In the genomic region with DNA sequence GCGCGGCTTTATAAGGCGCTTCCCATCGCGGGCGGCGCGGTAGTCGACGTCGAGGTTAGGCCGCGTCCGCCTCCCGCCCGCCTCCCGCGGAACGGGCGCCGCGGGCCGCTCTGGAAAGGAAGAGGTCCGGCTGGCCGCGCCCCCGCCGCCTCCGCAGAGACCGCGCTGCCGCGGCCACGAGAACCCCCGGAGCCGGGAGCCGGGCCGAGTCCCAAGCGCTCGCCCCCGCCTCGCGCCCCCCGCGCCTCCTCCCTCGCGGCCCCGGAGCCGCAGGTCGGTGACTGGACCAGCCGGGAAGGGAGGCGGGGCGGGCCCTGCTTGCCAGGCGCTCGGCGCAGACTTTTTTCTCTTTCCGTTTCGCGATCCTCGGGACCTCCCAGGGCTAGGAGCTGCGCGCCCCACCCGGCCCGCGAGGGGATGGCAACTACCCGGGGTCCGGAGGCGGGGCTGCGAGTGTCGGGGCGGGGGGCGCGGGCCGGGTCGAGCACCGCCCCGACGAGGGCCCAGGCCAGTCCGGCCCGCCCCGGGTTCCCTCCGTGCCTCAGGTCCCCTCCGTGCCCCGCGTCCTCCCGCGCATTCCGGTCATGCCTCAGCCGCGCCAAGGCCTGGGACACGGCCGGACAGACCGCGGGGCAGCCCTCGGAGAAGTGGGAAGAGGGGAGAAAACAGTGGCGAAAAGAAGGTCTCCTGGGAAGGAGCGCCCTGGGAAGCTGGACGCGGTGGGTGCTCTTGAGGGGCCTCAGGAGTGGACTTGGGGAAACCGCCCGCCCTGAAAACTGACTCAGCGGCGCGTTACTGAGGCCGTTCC, we compare ENCODE assay signal across 8 cellular contexts. TPM values are rescaled to one million over a fixed set of nuclear protein-coding genes. Genes with fewer than 3 reads are reported as not detected.
DNase-seq lines count a peak whose midpoint lies in the region; ATAC-seq and TF ChIP-seq lines count a peak whose summit lies in the region.

No MANE protein-coding gene starts in this region.

- intact Hi-C loops in CD8-positive, alpha-beta T cell (cut with DNase I, micrococcal nuclease), result no loop called here
- intact Hi-C loops in adrenal gland (cut with DNase I) (no loop called here), heart left ventricle (cut with DNase I) (loop anchor here in 8 of 10 donors (1.0 to 10.0 kb wide), 6 partner anchors 45 to 75 kb away; no protein-coding TSS in a partner anchor), upper lobe of right lung (cut with DNase I) (no loop called here)

- H3K27me3 Mint-ChIP-seq in CD8-positive, alpha-beta T cell (ENCODE audit: low read depth), result peaks cover 43% of the 10 kb centered on the region

- H3K36me3 Mint-ChIP-seq in CD8-positive, alpha-beta T cell, result no peaks in the 10 kb centered on the region

- H3K9me3 ChIP-seq in CD8-positive, alpha-beta T cell (ENCODE audit: low read length), result no peaks in the 10 kb centered on the region
- no peaks in the 10 kb centered on the region for H3K9me3 ChIP-seq in adrenal gland (replicated peaks in 1 of 3)
- no peaks in the 10 kb centered on the region for H3K9me3 ChIP-seq in heart left ventricle
- H3K9me3 ChIP-seq in upper lobe of right lung, result no peaks in the 10 kb centered on the region

- peak overlapping the region; percentile 39 for H3K4me3 ChIP-seq in CD8-positive, alpha-beta T cell (ENCODE audit: low read depth, low read length)
- H3K4me3 ChIP-seq in adrenal gland (peak overlapping the region in 3 of 4 donors; percentile 25 to 89 (median 70)), heart left ventricle (peak overlapping the region; percentile 76 to 99 (median 90)), upper lobe of right lung (peak overlapping the region; percentile 81)

- peaks cover 22% of the 10 kb centered on the region for H3K27me3 ChIP-seq in CD8-positive, alpha-beta T cell (ENCODE audit: insufficient read depth, low read length)
- H3K27me3 ChIP-seq in adrenal gland (no peaks in the 10 kb centered on the region), heart left ventricle (peaks cover 0 to 7% (median 0%) of the 10 kb centered on the region in 9 donors), upper lobe of right lung (no peaks in the 10 kb centered on the region)

- ATAC-seq in CD8-positive, alpha-beta T cell, result peak; percentile 78
- ATAC-seq in GM19438 (IDR thresholded peaks at IDR 0.05; ENCODE audit: low read depth, unreplicated experiment), result peak; percentile 53
- peak; percentile 52 for ATAC-seq in HG03565 (IDR thresholded peaks at IDR 0.05; ENCODE audit: unreplicated experiment)
- peak; percentile 59 to 83 (median 75) for ATAC-seq in heart left ventricle
- ATAC-seq in upper lobe of right lung, result peak; percentile 84

- peak in 5 of 7 experiments; percentile 31 to 65 (median 59) for DNase-seq in CD8-positive, alpha-beta T cell
- DNase-seq in SW480 (ENCODE audit: low spot score), result peak; percentile 69
- DNase-seq in adrenal gland, result peak; percentile 81 to 90 (median 89)
- DNase-seq in heart left ventricle, result peak; percentile 91 to 93 (median 92)
- DNase-seq in pons (ENCODE audit: low spot score), result peak; percentile 59
- peak; percentile 95 for DNase-seq in upper lobe of right lung

- POLR2A ChIA-PET in CD8-positive, alpha-beta T cell (lab: Charles Lee), result no interaction called here

- H3K4me3 Mint-ChIP-seq in CD8-positive, alpha-beta T cell, result peak overlapping the region; percentile 67

- TF ChIP-seq POLR2A in adrenal gland (IDR thresholded peaks at IDR 0.05), result peak in 1 of 2 donors; percentile 71
- peak in 1 of 2 donors; percentile 75 for TF ChIP-seq POLR2A in heart left ventricle (IDR thresholded peaks at IDR 0.05)

- H3K27ac ChIP-seq in CD8-positive, alpha-beta T cell (ENCODE audit: low read depth, low read length), result no peak overlapping the region
- H3K27ac ChIP-seq in adrenal gland, result peak overlapping the region; percentile 53 to 97 (median 93)
- peak overlapping the region; percentile 87 to 100 (median 98) for H3K27ac ChIP-seq in heart left ventricle
- peak overlapping the region; percentile 98 for H3K27ac ChIP-seq in upper lobe of right lung

- 0 to 8% (median 1%) methylated on average over 8 to 105 of the region's 105 CpGs for WGBS in adrenal gland, 4 donors
- WGBS in heart left ventricle, 4 donors, result 1 to 2% (median 2%) methylated on average over 6 to 105 of the region's 105 CpGs

- H3K36me3 ChIP-seq in CD8-positive, alpha-beta T cell (ENCODE audit: insufficient read depth, low read length), result no peaks in the 10 kb centered on the region
- H3K36me3 ChIP-seq in adrenal gland (replicated peaks in 1 of 2), result no peaks in the 10 kb centered on the region
- H3K36me3 ChIP-seq in heart left ventricle, result no peaks in the 10 kb centered on the region
- no peaks in the 10 kb centered on the region for H3K36me3 ChIP-seq in upper lobe of right lung

- CTCF ChIA-PET in CD8-positive, alpha-beta T cell (lab: Charles Lee), result interaction anchor here (1.6 kb wide), 1 partner anchor 19 kb away, joined by 6 read pairs; no protein-coding TSS in a partner anchor

- peaks cover 4% of the 10 kb centered on the region for H3K4me1 ChIP-seq in CD8-positive, alpha-beta T cell (ENCODE audit: insufficient read depth, low read length)
- H3K4me1 ChIP-seq in adrenal gland (replicated peaks in 1 of 2) (peaks cover 19 to 34% of the 10 kb centered on the region in 2 donors), heart left ventricle (peaks cover 6 to 56% (median 37%) of the 10 kb centered on the region in 12 donors), upper lobe of right lung (peaks cover 36% of the 10 kb centered on the region)

- H3K27ac Mint-ChIP-seq in CD8-positive, alpha-beta T cell, result no peak overlapping the region

- no peaks in the 10 kb centered on the region for H3K9me3 Mint-ChIP-seq in CD8-positive, alpha-beta T cell

- peak; percentile 19 for TF ChIP-seq CTCF in CD8-positive, alpha-beta T cell (IDR thresholded peaks at IDR 0.05)
- peak in 5 of 6 experiments; percentile 9 to 41 (median 33) for TF ChIP-seq CTCF in adrenal gland (IDR thresholded peaks at IDR 0.05)
- TF ChIP-seq CTCF in heart left ventricle (IDR thresholded peaks at IDR 0.05), result peak in 10 of 12 donors; percentile 14 to 59 (median 40)
- TF ChIP-seq CTCF in upper lobe of right lung (IDR thresholded peaks at IDR 0.05), result peak; percentile 56

- H3K4me1 Mint-ChIP-seq in CD8-positive, alpha-beta T cell (ENCODE audit: low read depth), result peaks cover 9% of the 10 kb centered on the region

RNA-seq across cellular contexts. Expression of gene PXDC1, which starts 0.4 kb away (rescaled TPM):
- total RNA-seq in CD8-positive, alpha-beta T cell, result under 1 TPM; 0.35 to 0.44 TPM
- total RNA-seq in adrenal gland (10 to 100 TPM; 15.7 to 46.7 (median 25.9) TPM), heart left ventricle (10 to 100 TPM; 13.7 to 73.9 (median 29.1) TPM), upper lobe of right lung (70.8 TPM)
- polyA plus RNA-seq in adrenal gland (10 to 100 TPM; 12.9 to 36.3 (median 21.6) TPM), heart left ventricle (10 to 100 TPM; 20.0 to 89.9 TPM)

Comparison
In these comparisons a context has a peak if more than half of its experiments do, and no peak if none do; other contexts are left out.
1. H3K4me3 ChIP-seq: peak in every context shown above with its lines; median percentile 90 in heart left ventricle; 81 in upper lobe of right lung; 70 in adrenal gland; 39 in CD8-positive, alpha-beta T cell.
2. RNA of gene PXDC1, which starts 0.4 kb away (total RNA-seq): 70.8 TPM in upper lobe of right lung (single experiment), 13.7 to 73.9 TPM in heart left ventricle and 15.7 to 46.7 TPM in adrenal gland; 0.35 to 0.44 TPM in CD8-positive, alpha-beta T cell; every median in the first group is over 10 times any median in the second.
3. intact Hi-C loops: an anchor here in heart left ventricle (1.0 to 10.0 kb wide); none called in CD8-positive, alpha-beta T cell, adrenal gland and upper lobe of right lung.
4. Peak in every context shown above with its lines, with median percentiles within 50 percentile points of each other: ATAC-seq, DNase-seq and CTCF ChIP-seq.